In genomic region chr13:114015608-114016295, GRCh38 we compare ENCODE assay signal across 1 cellular context.
TF ChIP-seq lines count a peak whose summit lies in the region.

No MANE protein-coding gene starts in this region.

TF ChIP-seq in H1, 55 proteins besides CTCF, POLR2A, EP300 and RAD21 (continued from another document):
- TF ChIP-seq CHD7 (IDR thresholded peaks at IDR 0.05; ENCODE audit: insufficient replicate concordance, low read length) (no peak), NRF1 (IDR thresholded peaks at IDR 0.05; ENCODE audit: low read depth, low read length) (no peak), ATF2 (IDR thresholded peaks at IDR 0.05; ENCODE audit: low read length) (no peak), GTF2F1 (IDR thresholded peaks at IDR 0.05; ENCODE audit: borderline replicate concordance, low read depth, low read length) (no peak), TEAD4 (IDR thresholded peaks at IDR 0.05; ENCODE audit: low read depth, low read length) (no peak), SUZ12 (IDR thresholded peaks at IDR 0.05; ENCODE audit: low read length) (no peak), POU5F1 (IDR thresholded peaks at IDR 0.05; ENCODE audit: low read depth, low read length) (no peak), SIX5 (IDR thresholded peaks at IDR 0.05; ENCODE audit: low read depth, low read length) (no peak), BCL11A (IDR thresholded peaks at IDR 0.05; ENCODE audit: low read depth in 2 of 2, low read length in 2 of 2) (no peak)
